Comparison of ENCODE assay signal across 35 cellular contexts in genomic region chr16:80008857-80009256, GRCh38.
"Had no signal": no experiment of that assay in that cellular context is flagged by ENCODE, and none has a peak within 500 bp of the region (broad histone marks: within the 10 kb centered on the region; RNA-seq: fewer than 3 reads in every experiment).

No MANE protein-coding gene starts in this region.

- DNase-seq: Karpas-422, Kasumi-1, MG63, MM.1S, MV-4-11, NCI-H1048, NCI-H1092, NCI-H1092 treated with DMSO at 0.1 percent for 48 hours, NCI-H1105, NCI-H1105 treated with DMSO at 0.1 percent for 48 hours, NCI-H1417, NCI-H1417 treated with DMSO at 0.1 percent for 48 hours, NCI-H1436, NCI-H1436 treated with DMSO at 0.1 percent for 48 hours, NCI-H146, NCI-H1694, NCI-H1694 treated with DMSO at 0.1 percent for 48 hours, NCI-H187, NCI-H187 treated with DMSO at 0.1 percent for 48 hours, NCI-H1930, NCI-H2029, NCI-H2029 treated with DMSO at 0.1 percent for 48 hours, NCI-H2081, NCI-H2081 treated with DMSO at 0.1 percent for 48 hours, NCI-H2107, NCI-H2171, NCI-H2171 treated with DMSO at 0.1 percent for 48 hours, NCI-H2227 treated with DMSO at 0.1 percent for 48 hours, NCI-H226, NCI-H345, NCI-H446, NCI-H446 treated with DMSO at 0.1 percent for 48 hours, NCI-H510A, NCI-H510A treated with DMSO at 0.1 percent for 48 hours, NCI-H524 had no signal

- H3K4me3 ChIP-seq: MG63 had no signal

- H3K36me3 ChIP-seq: MG63 had no signal

- H3K27me3 ChIP-seq: MG63 had no signal

- H3K9me3 ChIP-seq: MG63 had no signal
